ENCODE assay signal across 1 cellular context in the genomic region with DNA sequence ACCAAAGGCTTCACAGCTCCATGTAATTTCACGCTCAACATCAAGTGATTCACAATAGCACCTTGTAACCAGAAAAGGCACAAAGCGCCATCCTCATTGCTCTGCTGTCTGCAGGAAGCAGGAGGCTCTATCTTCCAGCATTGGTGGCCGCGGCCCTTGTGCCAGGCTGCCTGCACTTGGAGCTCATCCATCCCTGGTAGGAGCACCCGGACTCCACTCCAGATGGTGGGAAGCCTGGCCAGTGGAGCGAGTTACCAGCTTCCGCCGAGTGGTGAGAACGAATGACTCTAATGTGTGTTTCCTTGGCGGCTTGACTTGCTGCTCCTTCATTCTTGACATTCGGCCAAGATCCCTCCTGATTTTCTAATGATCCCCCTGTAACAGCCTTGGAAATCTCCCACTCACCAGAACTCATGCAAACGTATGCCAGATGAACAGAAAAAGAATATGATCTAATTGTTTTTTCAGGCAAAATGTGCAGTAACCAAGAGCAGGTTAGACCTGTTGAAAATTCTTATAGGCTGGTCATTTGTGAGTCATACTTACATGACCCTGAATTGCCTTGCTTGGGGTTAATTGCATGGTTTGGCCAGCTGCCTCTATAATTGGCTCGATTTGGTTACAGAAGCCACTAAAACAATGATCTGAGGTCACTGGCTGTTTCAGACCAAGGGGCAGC.
TF ChIP-seq lines count a peak whose summit lies in the region.

No MANE protein-coding gene starts in this region.

TF ChIP-seq in Ishikawa, 13 proteins besides CTCF, POLR2A, EP300 and RAD21 (continued from another document):
- TF ChIP-seq CREB1 (IDR thresholded peaks at IDR 0.05; ENCODE audit: low read depth) (no peak), TCF12 (IDR thresholded peaks at IDR 0.05; ENCODE audit: low read depth) (peak; percentile 94)
